Comparison of ENCODE assay signal across 1 cellular context in genomic region chr13:106595623-106596022, GRCh38.
TF ChIP-seq lines count a peak whose summit lies in the region.

No MANE protein-coding gene starts in this region.

TF ChIP-seq in HepG2, 621 proteins besides CTCF, POLR2A, EP300 and RAD21:
- TF ChIP-seq ZNF768 (CRISPR knock-in tag; IDR thresholded peaks at IDR 0.05) (0 out of 2 replicates have a peak, but pooled peaks have one; percentile 13), ZNF430 (CRISPR knock-in tag; IDR thresholded peaks at IDR 0.05) (no peak)
